Comparison of ENCODE assay signal across 8 cellular contexts in the genomic region with DNA sequence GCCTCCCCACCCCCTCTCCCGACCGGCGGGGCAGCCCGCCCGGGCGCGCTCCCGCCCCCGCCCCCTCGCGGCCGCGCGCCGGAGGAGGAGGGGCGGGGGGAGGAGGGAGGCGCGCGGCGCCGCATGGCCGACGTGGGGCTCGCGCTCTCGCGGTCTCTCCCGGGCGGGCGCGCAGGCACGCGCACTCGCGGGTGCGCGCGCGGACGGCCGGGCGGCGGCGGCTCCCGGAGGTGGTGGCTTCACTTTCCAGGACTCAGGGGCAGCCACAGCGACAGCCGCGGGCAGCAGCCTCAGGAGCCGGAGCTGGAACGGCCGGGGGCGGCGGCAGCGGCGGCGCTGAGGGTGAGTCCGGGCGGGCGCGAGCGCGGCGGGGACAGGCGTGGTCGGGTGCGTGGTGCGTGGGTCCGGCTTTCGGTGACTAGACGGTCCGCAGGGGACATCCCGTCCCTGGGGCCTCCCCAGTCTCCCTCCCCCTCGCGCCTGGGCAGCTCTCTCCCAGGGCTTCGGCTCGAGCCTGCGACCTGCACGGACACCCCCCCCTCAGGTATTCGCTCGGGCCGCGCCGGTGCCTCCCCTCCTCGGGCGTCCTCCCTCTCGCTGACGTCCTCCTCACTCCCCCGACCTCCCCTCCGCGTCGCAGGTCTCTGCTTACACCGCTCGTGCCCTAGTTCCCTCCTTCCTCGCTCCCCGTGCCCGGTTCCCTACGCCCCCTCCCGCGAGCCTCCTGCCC. TPM values are rescaled to one million over a fixed set of nuclear protein-coding genes. Genes with fewer than 3 reads are reported as not detected.
DNase-seq lines count a peak whose midpoint lies in the region; ATAC-seq, FAIRE-seq and TF ChIP-seq lines count a peak whose summit lies in the region.

Gene UBE2E2 (plus strand): TSS at position 407 of the 730 bp plus-strand sequence.

- H3K27me3 Mint-ChIP-seq in GM23338 (ENCODE audit: insufficient read depth, low read depth, poor library complexity), result peaks cover 12% of the 10 kb centered on the region
- H3K27me3 Mint-ChIP-seq in T-helper 2 cell treated with Interferon-gamma antibody and Interleukin-4, amounts not matched to agents 5 μg/mL and 100 μg/mL, for 36 hours (ENCODE audit: low read depth), result peaks cover 49% of the 10 kb centered on the region

- H3K36me3 ChIP-seq in GM23338 (ENCODE audit: insufficient read depth), result no peaks in the 10 kb centered on the region
- H3K36me3 ChIP-seq in Karpas-422 (ENCODE audit: insufficient read depth, low read length), result no peaks in the 10 kb centered on the region
- no peaks in the 10 kb centered on the region for H3K36me3 ChIP-seq in iPS-18a (ENCODE audit: control insufficient read depth, low read depth, low read length)

- no peaks in the 10 kb centered on the region; the same call in 2 of the 3 replicates for H3K36me3 Mint-ChIP-seq in GM23338 (ENCODE audit: low read depth)
- H3K36me3 Mint-ChIP-seq in T-helper 2 cell treated with Interferon-gamma antibody and Interleukin-4, amounts not matched to agents 5 μg/mL and 100 μg/mL, for 36 hours (ENCODE audit: low read depth), result no peaks in the 10 kb centered on the region

- H3K4me1 Mint-ChIP-seq in GM23338, result peaks cover 26% of the 10 kb centered on the region
- peaks cover 7% of the 10 kb centered on the region for H3K4me1 Mint-ChIP-seq in T-helper 2 cell treated with Interferon-gamma antibody and Interleukin-4, amounts not matched to agents 5 μg/mL and 100 μg/mL, for 36 hours (ENCODE audit: low read depth)

- ATAC-seq in GM23338, result peak; percentile 77

- H3K9ac ChIP-seq in Karpas-422 (ENCODE audit: low read length) (peak within 1 kb of the TSS; percentile 77), iPS-18a (ENCODE audit: low read length) (peak within 1 kb of the TSS; percentile 80)

- in situ Hi-C loops in T47D (cut with HindIII; ENCODE audit: low pct_unique_long_range_greater_than_20kb, low sequenced_read_pairs), result no loop called here

- no peak for FAIRE-seq in D721Med (lab: Jason Lieb, UNC)

- H3K9me3 ChIP-seq in Karpas-422 (ENCODE audit: low read length) (no peaks in the 10 kb centered on the region), iPS-18a (ENCODE audit: control insufficient read depth, low read depth, low read length) (no peaks in the 10 kb centered on the region)

- peak within 1 kb of the TSS; percentile 93 for H3K4me2 ChIP-seq in GM23338
- H3K4me2 ChIP-seq in Karpas-422 (ENCODE audit: low read depth, low read length, poor library complexity, severe bottlenecking), result peak within 1 kb of the TSS; percentile 95

- H4K20me1 ChIP-seq in GM23338 (replicated peaks; ENCODE audit: insufficient read depth) (no peaks in the 10 kb centered on the region; the same call in 1 of the 2 replicates), Karpas-422 (ENCODE audit: insufficient read depth, low read depth, low read length) (peaks cover 14% of the 10 kb centered on the region; the same call in 1 of the 2 replicates)

- H3K27ac ChIP-seq in GM23338 (ENCODE audit: low read depth) (peak within 1 kb of the TSS; percentile 89), Karpas-422 (ENCODE audit: low read length) (no peak within 1 kb of the TSS), iPS-18a (ENCODE audit: low read length) (no peak within 1 kb of the TSS)

- peak; percentile 39 for TF ChIP-seq POLR2A in GM10847 (IDR thresholded peaks at IDR 0.05; ENCODE audit: extremely low read depth, insufficient read length)

- H3K79me2 ChIP-seq in GM23338 (replicated peaks; ENCODE audit: insufficient read depth) (peaks cover 41% of the 10 kb centered on the region), Karpas-422 (ENCODE audit: low read length) (no peaks in the 10 kb centered on the region)

- TF ChIP-seq CTCF in GM23338 (conservative IDR thresholded peaks at IDR 0.05; ENCODE audit: low read depth in 2 of 2), result no peak
- TF ChIP-seq CTCF in D721Med (IDR thresholded peaks at IDR 0.05; ENCODE audit: insufficient read depth, missing control alignments), result no peak

- H3K9me2 ChIP-seq in GM23338 (ENCODE audit: insufficient read depth) (no peaks in the 10 kb centered on the region), Karpas-422 (replicated peaks; ENCODE audit: insufficient read depth, low read length) (no peaks in the 10 kb centered on the region)

- H3K27me3 ChIP-seq in GM23338 (ENCODE audit: insufficient read depth) (peaks cover 22% of the 10 kb centered on the region), Karpas-422 (ENCODE audit: low read length) (no peaks in the 10 kb centered on the region), iPS-18a (ENCODE audit: control insufficient read depth, insufficient read depth, low read length) (peaks cover 21% of the 10 kb centered on the region)

- peak; percentile 82 for DNase-seq in GM23338 (ENCODE audit: low spot score)
- DNase-seq in Karpas-422, result peak; percentile 84
- DNase-seq in T-helper 2 cell treated with Interferon-gamma antibody and Interleukin-4, amounts not matched to agents 5 μg/mL and 100 μg/mL, for 36 hours (ENCODE audit: low spot score), result peak; percentile 66
- peak; percentile 79 to 87 for DNase-seq in T47D (ENCODE audit: low read depth in 1 of 2, low spot score in 1 of 2)
- DNase-seq in skeletal muscle cell (ENCODE audit: low read depth), result peak; percentile 32
- no peak for DNase-seq in D721Med (ENCODE audit: insufficient read length, low spot score)

- H3K4me1 ChIP-seq in GM23338 (ENCODE audit: insufficient read depth), result peaks cover 34% of the 10 kb centered on the region
- peaks cover 12% of the 10 kb centered on the region for H3K4me1 ChIP-seq in Karpas-422 (ENCODE audit: low read length)
- peaks cover 10% of the 10 kb centered on the region for H3K4me1 ChIP-seq in iPS-18a (ENCODE audit: control insufficient read depth, low read depth, low read length)

- peak within 1 kb of the TSS; percentile 93 for H3K27ac Mint-ChIP-seq in GM23338
- peak within 1 kb of the TSS; percentile 63 for H3K27ac Mint-ChIP-seq in T-helper 2 cell treated with Interferon-gamma antibody and Interleukin-4, amounts not matched to agents 5 μg/mL and 100 μg/mL, for 36 hours

- H2AFZ ChIP-seq in GM23338, result peak within 1 kb of the TSS; percentile 99
- H2AFZ ChIP-seq in Karpas-422 (ENCODE audit: low read length), result peak within 1 kb of the TSS; percentile 74

- no peaks in the 10 kb centered on the region for H3K9me3 Mint-ChIP-seq in GM23338
- H3K9me3 Mint-ChIP-seq in T-helper 2 cell treated with Interferon-gamma antibody and Interleukin-4, amounts not matched to agents 5 μg/mL and 100 μg/mL, for 36 hours, result no peaks in the 10 kb centered on the region

- 0 out of 2 replicates have a peak, but pooled peaks cover 3% of the 10 kb centered on the region for H3F3A ChIP-seq in GM23338 (replicated peaks; ENCODE audit: low read depth)

- peak within 1 kb of the TSS; percentile 93 for H3K4me3 ChIP-seq in GM23338
- H3K4me3 ChIP-seq in Karpas-422 (ENCODE audit: low read length), result peak within 1 kb of the TSS; percentile 88
- peak within 1 kb of the TSS; percentile 97 for H3K4me3 ChIP-seq in iPS-18a (ENCODE audit: low read length)
- H3K4me3 ChIP-seq in skeletal muscle cell (ENCODE audit: low read depth, low read length), result peak within 1 kb of the TSS; percentile 65

- peak within 1 kb of the TSS; percentile 97 for H3K4me3 Mint-ChIP-seq in GM23338
- H3K4me3 Mint-ChIP-seq in T-helper 2 cell treated with Interferon-gamma antibody and Interleukin-4, amounts not matched to agents 5 μg/mL and 100 μg/mL, for 36 hours, result peak within 1 kb of the TSS; percentile 86

TF ChIP-seq in GM23338, 12 proteins besides CTCF, POLR2A, EP300 and RAD21 (continues in another document):
- TF ChIP-seq REST (IDR thresholded peaks at IDR 0.05; ENCODE audit: unreplicated experiment) (no peak), STAT1 (IDR thresholded peaks at IDR 0.05; ENCODE audit: unreplicated experiment) (no peak), POLR2AphosphoS5 (IDR thresholded peaks at IDR 0.05; ENCODE audit: low read depth) (0 out of 2 replicates have a peak, but pooled peaks have one; percentile 3), EZH2 (IDR thresholded peaks at IDR 0.05; ENCODE audit: low read depth, unreplicated experiment) (no peak)

RNA-seq across cellular contexts. Expression of gene UBE2E2, which starts in this region (rescaled TPM):
- 45.8 and 169 TPM in 2 replicates for total RNA-seq in GM23338 (2014; rRNA removed; shearing (Covaris generic))
- polyA plus RNA-seq in GM23338 (2016; fragmentation: Nextera tagmentation; extraction: Ambion mirVana), result 86.9 and 94.2 TPM in 2 replicates
- total RNA-seq in Karpas-422 (2014; rRNA removed; shearing (Covaris generic); ENCODE audit: low replicate concordance), result 10.1 and 14.7 TPM in 2 replicates
